15 cellular contexts compared by ENCODE assay signal in the genomic region with DNA sequence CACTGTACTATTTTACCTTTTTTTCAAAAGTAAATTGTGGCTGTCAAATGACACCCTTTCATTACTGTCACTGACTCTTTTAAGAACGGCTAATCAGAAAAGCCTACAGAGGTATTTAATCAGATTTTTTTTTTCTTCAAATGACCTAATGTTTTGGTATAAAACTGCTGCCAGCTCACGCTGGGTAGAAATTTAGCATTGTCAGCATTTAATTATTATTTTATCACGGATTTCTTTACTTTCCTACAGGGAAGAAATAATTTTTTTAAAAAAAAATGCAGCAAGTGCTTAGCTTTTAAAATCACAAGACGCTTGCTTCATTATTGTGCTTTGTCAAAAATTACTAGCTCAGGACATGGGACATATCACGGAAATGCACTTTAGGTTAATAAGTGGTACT.
DNase-seq lines count a peak whose midpoint lies in the region; ATAC-seq and TF ChIP-seq lines count a peak whose summit lies in the region.
"Had no signal": no experiment of that assay in that cellular context is flagged by ENCODE, and none has a peak within 500 bp of the region (broad histone marks: within the 10 kb centered on the region; RNA-seq: fewer than 3 reads in every experiment).

No MANE protein-coding gene starts in this region.

- no peak overlapping the region for H3K23ac ChIP-seq in H9 (ENCODE audit: insufficient read length, low read depth, low read length)

- H2BK12ac ChIP-seq in H9 (ENCODE audit: insufficient read length, low read depth, low read length): no peak overlapping the region

- no peak overlapping the region for H3K14ac ChIP-seq in H9 (ENCODE audit: insufficient read depth, low read length)

- WGBS in H9 (ENCODE audit: extremely low coverage, insufficient read length, low lambda C conversion rate): no CpG with 5 or more reads among the region's 5 CpGs

- H3K4me1 ChIP-seq in CD4-positive, CD25-positive, alpha-beta regulatory T cell (ENCODE audit: control insufficient read depth, insufficient read depth, low read length, poor library complexity, severe bottlenecking): peaks cover 8% of the 10 kb centered on the region
- H3K4me1 ChIP-seq in H9 (ENCODE audit: insufficient read depth, low read length): peaks cover 3% of the 10 kb centered on the region; the same call in 1 of the 2 replicates
- H3K4me1 ChIP-seq in neutrophil (ENCODE audit: control insufficient read depth in 1 of 2, insufficient read depth in 1 of 2, low read depth in 1 of 2, low read length in 1 of 2): peaks cover 40 to 42% of the 10 kb centered on the region in 2 experiments
- H3K4me1 ChIP-seq: HAP-1 had no signal

- no peak overlapping the region for H2BK5ac ChIP-seq in H9 (ENCODE audit: insufficient read length, low read length)

- H4K91ac ChIP-seq in H9 (ENCODE audit: insufficient read length, low read depth, low read length): no peak overlapping the region

- H3K9me3 Mint-ChIP-seq in CD4-positive, CD25-positive, alpha-beta regulatory T cell: no peaks in the 10 kb centered on the region
- H3K9me3 Mint-ChIP-seq in H9 (peaks cover 0 to 5% of the 10 kb centered on the region in 2 experiments; a peak in 2 of 5 replicates), brain (no peaks in the 10 kb centered on the region)

- H3K4me3 ChIP-seq in CD4-positive, CD25-positive, alpha-beta regulatory T cell (ENCODE audit: low read depth, low read length): no peak overlapping the region
- H3K4me3 ChIP-seq in neutrophil (ENCODE audit: low read depth in 1 of 2, low read length in 1 of 2): peak overlapping the region in 1 of 2 experiments; percentile 18
- H3K4me3 ChIP-seq: GM23248, HAP-1 had no signal

- DNase-seq in CD4-positive, CD25-positive, alpha-beta regulatory T cell: no peak
- DNase-seq in H9 (no peak), NCI-H1694 (lab: John Stamatoyannopoulos, UW) (no peak)
- no peak for DNase-seq in stimulated activated CD4-positive, alpha-beta T cell treated with anti-CD3 and anti-CD28 coated beads, Interleukin-4, amount 100 ng/mL, for 1 hour
- DNase-seq: C1 segment of cervical spinal cord, DMS53, GM23248, KG1 had no signal

- peak overlapping the region in 2 of 3 donors; percentile 44 to 78 for H3K27ac Mint-ChIP-seq in CD4-positive, CD25-positive, alpha-beta regulatory T cell
- H3K27ac Mint-ChIP-seq in H9 (peak overlapping the region in 2 of 3 experiments; percentile 27 to 31; a peak in 3 of 7 replicates), brain (peak overlapping the region; percentile 4 to 85 (median 75))
- H3K27ac Mint-ChIP-seq: B cell had no signal

- peaks cover 3% of the 10 kb centered on the region for H3K79me1 ChIP-seq in H9 (ENCODE audit: insufficient read depth, low read depth, low read length, poor library complexity, severe bottlenecking)

- H3K79me2 ChIP-seq in H9 (ENCODE audit: insufficient read depth, low read length): peaks cover 3% of the 10 kb centered on the region; the same call in 1 of the 2 replicates

- no peak overlapping the region for H2AFZ ChIP-seq in H9 (ENCODE audit: low read length)
- H2AFZ ChIP-seq: GM23248 had no signal

- H3K56ac ChIP-seq in H9 (ENCODE audit: insufficient read length, low read depth, low read length): no peak overlapping the region

- TF ChIP-seq CTCF in H9 (conservative IDR thresholded peaks at IDR 0.05) (no peak), brain (conservative IDR thresholded peaks at IDR 0.05) (no peak), neutrophil (IDR thresholded peaks at IDR 0.05) (no peak)

- H3K23me2 ChIP-seq in H9 (ENCODE audit: insufficient read length, low read depth, low read length, poor library complexity, severe bottlenecking): no peaks in the 10 kb centered on the region

- no peak for ATAC-seq in CD4-positive, CD25-positive, alpha-beta regulatory T cell (ENCODE audit: low read depth in 2 of 2)
- ATAC-seq in GM21515 (IDR thresholded peaks at IDR 0.05; ENCODE audit: unreplicated experiment) (no peak), HG03039 (IDR thresholded peaks at IDR 0.05; ENCODE audit: unreplicated experiment) (no peak)

- no peaks in the 10 kb centered on the region for H4K20me1 ChIP-seq in H9 (ENCODE audit: control insufficient read depth, insufficient read depth, insufficient read length)

- H3K4me3 Mint-ChIP-seq in CD4-positive, CD25-positive, alpha-beta regulatory T cell: no peak overlapping the region
- H3K4me3 Mint-ChIP-seq in H9 (no peak overlapping the region), brain (peak overlapping the region in 3 of 5 experiments; percentile 15 to 51 (median 36))
- H3K4me3 Mint-ChIP-seq: B cell had no signal

- H4K5ac ChIP-seq in H9 (ENCODE audit: insufficient read length, low read depth, low read length): no peak overlapping the region

- no peaks in the 10 kb centered on the region for H3K27me3 ChIP-seq in CD4-positive, CD25-positive, alpha-beta regulatory T cell (ENCODE audit: control insufficient read depth, insufficient read depth, low read length)
- H3K27me3 ChIP-seq in H9 (ENCODE audit: insufficient read depth, low read length) (no peaks in the 10 kb centered on the region), neutrophil (no peaks in the 10 kb centered on the region)

- H3K9me3 ChIP-seq in CD4-positive, CD25-positive, alpha-beta regulatory T cell (ENCODE audit: control insufficient read depth in 2 of 2, low read length in 2 of 2): no peaks in the 10 kb centered on the region
- H3K9me3 ChIP-seq in H9 (ENCODE audit: control insufficient read depth, low read depth, low read length) (no peaks in the 10 kb centered on the region), neutrophil (no peaks in the 10 kb centered on the region)
- H3K9me3 ChIP-seq: HAP-1 had no signal

- H3K18ac ChIP-seq in H9 (ENCODE audit: insufficient read length, low read depth, low read length): no peak overlapping the region

- H3K4ac ChIP-seq in H9 (ENCODE audit: low read depth, low read length): no peak overlapping the region

- no peaks in the 10 kb centered on the region for H3K27me3 Mint-ChIP-seq in CD4-positive, CD25-positive, alpha-beta regulatory T cell
- H3K27me3 Mint-ChIP-seq in H9 (ENCODE audit: low read depth): no peaks in the 10 kb centered on the region
- H3K27me3 Mint-ChIP-seq in brain: peaks cover 5% of the 10 kb centered on the region
- H3K27me3 Mint-ChIP-seq: B cell had no signal

- H3K9ac ChIP-seq in H9 (ENCODE audit: extremely low read depth, insufficient read length, low read length): no peak overlapping the region
- H3K9ac ChIP-seq: GM23248 had no signal

- H3K4me2 ChIP-seq in H9 (ENCODE audit: insufficient read depth, insufficient read length, low read length): no peak overlapping the region

- H3K36me3 ChIP-seq in CD4-positive, CD25-positive, alpha-beta regulatory T cell (ENCODE audit: control insufficient read depth, insufficient read depth, low read length): peaks cover 9% of the 10 kb centered on the region
- H3K36me3 ChIP-seq in neutrophil: no peaks in the 10 kb centered on the region
- H3K36me3 ChIP-seq: HAP-1 had no signal

- H2AK5ac ChIP-seq in H9 (ENCODE audit: insufficient read length, low read length): no peak overlapping the region

- H3K36me3 Mint-ChIP-seq in CD4-positive, CD25-positive, alpha-beta regulatory T cell: peaks cover 38% of the 10 kb centered on the region
- H3K36me3 Mint-ChIP-seq in H9 (ENCODE audit: insufficient read depth in 1 of 3, low read depth in 3 of 3) (peaks cover 9 to 28% (median 25%) of the 10 kb centered on the region in 3 experiments), brain (peaks cover 9% of the 10 kb centered on the region)

- H2BK15ac ChIP-seq in H9 (ENCODE audit: low read depth, low read length): no peak overlapping the region

- no peak overlapping the region for H2BK20ac ChIP-seq in H9 (ENCODE audit: low read depth, low read length, poor library complexity, severe bottlenecking)

- H3T11ph ChIP-seq in H9 (ENCODE audit: low read length): no peak overlapping the region

- H3K27ac ChIP-seq in CD4-positive, CD25-positive, alpha-beta regulatory T cell (ENCODE audit: insufficient read depth, low read length, poor library complexity, severe bottlenecking): no peak overlapping the region
- H3K27ac ChIP-seq in H9 (ENCODE audit: insufficient read length, low read depth, low read length): no peak overlapping the region
- H3K27ac ChIP-seq in neutrophil: peak overlapping the region; percentile 78
- H3K27ac ChIP-seq: GM23248, HL-60 had no signal

- peaks cover 24 to 81% (median 59%) of the 10 kb centered on the region in 4 donors for H3K4me1 Mint-ChIP-seq in CD4-positive, CD25-positive, alpha-beta regulatory T cell
- H3K4me1 Mint-ChIP-seq in H9 (peaks cover 36 to 43% of the 10 kb centered on the region in 2 experiments), brain (peaks cover 24% of the 10 kb centered on the region)

- no peak overlapping the region for H4K8ac ChIP-seq in H9 (replicated peaks; ENCODE audit: insufficient read length, low read depth, low read length)

- no peak overlapping the region for H2BK120ac ChIP-seq in H9 (ENCODE audit: low read depth, low read length, poor library complexity, severe bottlenecking)

Comparison
In these comparisons a context has a peak if more than half of its experiments do, and no peak if none do; other contexts are left out.
1. H3K4me3 Mint-ChIP-seq: peak in brain (3 of 5); none in CD4-positive, CD25-positive, alpha-beta regulatory T cell (0 of 4) and H9 (0 of 2).
2. Peak in every context shown above with its lines, with median percentiles within 50 percentile points of each other: H3K27ac Mint-ChIP-seq.